Comparison of ENCODE assay signal across 19 cellular contexts in genomic region chr13:35768126-35768525, GRCh38.
DNase-seq lines count a peak whose midpoint lies in the region; ATAC-seq lines count a peak whose summit lies in the region.
"Had no signal": no experiment of that assay in that cellular context is flagged by ENCODE, and none has a peak within 500 bp of the region (broad histone marks: within the 10 kb centered on the region; RNA-seq: fewer than 3 reads in every experiment).

No MANE protein-coding gene starts in this region.

- no peaks in the 10 kb centered on the region for H3K79me1 ChIP-seq in mesenchymal stem cell (replicated peaks; ENCODE audit: low read length, poor library complexity, severe bottlenecking)

- no peak overlapping the region for H3K14ac ChIP-seq in mesenchymal stem cell (ENCODE audit: low read length in 2 of 2)

- H2BK12ac ChIP-seq in mesenchymal stem cell (ENCODE audit: low read length in 2 of 2), result no peak overlapping the region

- ATAC-seq in GM18517 (IDR thresholded peaks at IDR 0.05; ENCODE audit: unreplicated experiment) (no peak), left colon (no peak)
- ATAC-seq: pancreas, sciatic nerve had no signal

- H3K4me1 ChIP-seq in mesenchymal stem cell (ENCODE audit: control insufficient read depth, insufficient read depth, low read depth, low read length), result peaks cover 7% of the 10 kb centered on the region
- H3K4me1 ChIP-seq: HAP-1, pancreas, stomach had no signal

- DNase-seq in DMS79 treated with DMSO at 0.1 percent for 48 hours (lab: John Stamatoyannopoulos, UW) (peak; percentile 77), NCI-H1694 treated with DMSO at 0.1 percent for 48 hours (lab: John Stamatoyannopoulos, UW) (peak; percentile 97), NCI-H748 treated with DMSO at 0.1 percent for 48 hours (lab: John Stamatoyannopoulos, UW) (peak; percentile 73), mesenchymal stem cell (no peak), left colon (no peak)
- no peak for DNase-seq in stimulated activated CD4-positive, alpha-beta T cell treated with anti-CD3 and anti-CD28 coated beads, Interleukin-4, amount 100 ng/mL, for 24 hours
- DNase-seq: activated CD4-positive, alpha-beta T cell treated with anti-CD3 and anti-CD28 coated beads for 48 hours; CD4-positive, alpha-beta memory T cell; endodermal cell; KG1; naive B cell; pancreas; stimulated activated CD4-positive, alpha-beta T cell treated with anti-CD3 and anti-CD28 coated beads, Interleukin-2, amount 100 ng/mL, for 24 hours; stomach; SW 1271 had no signal

- 80% methylated on average over 4 of the region's 5 CpGs for WGBS in mesenchymal stem cell

- H3K27ac ChIP-seq in mesenchymal stem cell (ENCODE audit: low read length, poor library complexity, severe bottlenecking), result peak overlapping the region; percentile 27
- H3K27ac ChIP-seq: pancreas, RWPE1, stomach had no signal

- no peak overlapping the region for H3K18ac ChIP-seq in mesenchymal stem cell (ENCODE audit: low read depth in 1 of 2, low read length in 2 of 2)

- H3K9me3 ChIP-seq in mesenchymal stem cell (ENCODE audit: control insufficient read depth, low read length), result no peaks in the 10 kb centered on the region
- H3K9me3 ChIP-seq: HAP-1, pancreas, stomach had no signal

- no peak overlapping the region for H4K8ac ChIP-seq in mesenchymal stem cell (ENCODE audit: low read length)

- no peak overlapping the region for H3K9ac ChIP-seq in mesenchymal stem cell (ENCODE audit: low read length)

- no peak overlapping the region for H3K23ac ChIP-seq in mesenchymal stem cell (ENCODE audit: low read length in 2 of 2)

- no peak overlapping the region for H4K91ac ChIP-seq in mesenchymal stem cell (ENCODE audit: low read length)

- H3K4me2 ChIP-seq in mesenchymal stem cell (ENCODE audit: low read length, poor library complexity, severe bottlenecking), result no peak overlapping the region

- H2BK120ac ChIP-seq in mesenchymal stem cell (ENCODE audit: low read depth, low read length), result no peak overlapping the region

- H2BK5ac ChIP-seq in mesenchymal stem cell (ENCODE audit: low read depth, low read length, poor library complexity, severe bottlenecking), result no peak overlapping the region

- intact Hi-C loops in left colon (cut with DNase I, micrococcal nuclease), result no loop called here

- peaks cover 0 to under 1% of the 10 kb centered on the region in 2 experiments for H3K36me3 ChIP-seq in mesenchymal stem cell (ENCODE audit: control insufficient read depth in 1 of 2, insufficient read depth in 2 of 2, low read depth in 1 of 2, low read length in 2 of 2)
- H3K36me3 ChIP-seq: HAP-1, pancreas, stomach had no signal

- no peak overlapping the region for H2BK15ac ChIP-seq in mesenchymal stem cell (ENCODE audit: low read depth, poor library complexity, severe bottlenecking)

- H2AK5ac ChIP-seq in mesenchymal stem cell (ENCODE audit: low read length, severe bottlenecking), result peak overlapping the region; percentile 8

- no peak overlapping the region for H3K4ac ChIP-seq in mesenchymal stem cell (ENCODE audit: low read depth in 1 of 2, low read length in 2 of 2)

- no peak overlapping the region for H2AFZ ChIP-seq in mesenchymal stem cell (ENCODE audit: low read depth, low read length)

- no peak overlapping the region for H3K4me3 ChIP-seq in mesenchymal stem cell (ENCODE audit: insufficient read depth in 1 of 2, low read depth in 1 of 2, low read length in 2 of 2)
- H3K4me3 ChIP-seq: HAP-1, pancreas, stomach had no signal

- H3K27me3 ChIP-seq in mesenchymal stem cell (ENCODE audit: control insufficient read depth in 1 of 2, insufficient read depth in 1 of 2, low read length in 2 of 2), result no peaks in the 10 kb centered on the region
- H3K27me3 ChIP-seq: pancreas, stomach had no signal

Comparison
In these comparisons a context has a peak if more than half of its experiments do, and no peak if none do; other contexts are left out.
1. DNase-seq: peak in DMS79 treated with DMSO at 0.1 percent for 48 hours (single experiment), NCI-H1694 treated with DMSO at 0.1 percent for 48 hours (single experiment) and NCI-H748 treated with DMSO at 0.1 percent for 48 hours (single experiment); none in mesenchymal stem cell (single experiment), left colon (0 of 2) and stimulated activated CD4-positive, alpha-beta T cell treated with anti-CD3 and anti-CD28 coated beads, Interleukin-4, amount 100 ng/mL, for 24 hours (single experiment).